Comparison of ENCODE assay signal across 8 cellular contexts in the genomic region with DNA sequence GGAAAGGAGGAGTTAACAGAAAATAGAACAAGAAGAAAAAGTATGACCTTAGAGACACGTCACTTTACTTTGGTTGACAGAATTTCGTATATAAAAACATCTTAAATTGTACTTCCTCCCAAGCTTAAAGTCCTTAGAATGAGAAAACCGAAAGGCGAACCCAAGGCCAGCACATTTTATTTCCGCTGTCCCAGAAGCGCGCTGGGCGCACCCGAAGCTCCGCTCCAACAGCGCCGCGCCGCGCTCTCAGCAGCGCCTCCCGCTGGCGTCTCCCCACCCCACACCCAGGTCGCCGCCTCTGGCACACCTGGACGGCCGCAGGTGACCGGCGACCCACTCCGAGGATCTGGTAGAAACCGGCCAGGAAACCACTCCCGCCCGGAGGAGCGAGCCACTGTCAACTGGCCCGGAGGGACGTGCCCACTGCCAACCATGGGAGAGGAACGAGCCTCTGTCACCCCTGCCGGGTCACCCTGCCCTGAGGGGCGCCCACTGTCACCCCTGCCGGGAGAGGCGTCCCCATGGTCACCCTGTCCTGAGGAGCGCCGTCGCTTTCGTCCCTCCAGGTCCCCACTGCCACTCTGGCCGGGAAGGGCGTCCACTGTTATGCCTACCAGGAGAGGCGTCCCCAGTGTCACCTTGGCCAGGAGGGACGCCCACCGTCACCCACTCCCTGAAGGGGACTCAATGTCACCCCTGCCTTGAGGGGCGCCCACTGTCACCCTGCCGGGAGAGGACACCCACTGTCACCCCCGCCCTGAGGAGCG. TPM values are rescaled to one million over a fixed set of nuclear protein-coding genes. Genes with fewer than 3 reads are reported as not detected.
DNase-seq lines count a peak whose midpoint lies in the region; ATAC-seq and TF ChIP-seq lines count a peak whose summit lies in the region.

No MANE protein-coding gene starts in this region.

- H3K27ac ChIP-seq in HUES6 (ENCODE audit: low read depth, low read length): no peak overlapping the region
- H3K27ac ChIP-seq in RWPE2 (ENCODE audit: poor library complexity, severe bottlenecking): peak overlapping the region; percentile 68
- H3K27ac ChIP-seq in upper lobe of right lung: peak overlapping the region; percentile 96

- H3K27me3 ChIP-seq in HUES6 (ENCODE audit: control insufficient read depth, insufficient read depth, low read length) (no peaks in the 10 kb centered on the region), RWPE2 (ENCODE audit: insufficient read depth, poor library complexity, severe bottlenecking) (no peaks in the 10 kb centered on the region), upper lobe of right lung (no peaks in the 10 kb centered on the region)

- DNase-seq in DMS79 treated with DMSO at 0.1 percent for 48 hours (lab: John Stamatoyannopoulos, UW) (peak; percentile 67), RWPE2 (ENCODE audit: low spot score) (no peak), Right ventricle myocardium inferior (ENCODE audit: missing footprints) (peak; percentile 85), pons (ENCODE audit: low spot score) (peak; percentile 56), upper lobe of right lung (peak; percentile 93)
- peak; percentile 20 to 55 (median 34) for DNase-seq in activated naive CD4-positive, alpha-beta T cell (lab: John Stamatoyannopoulos, UW)

- intact Hi-C loops in Right ventricle myocardium inferior (cut with DNase I): loop anchor here (1.0 to 5.0 kb wide), 4 partner anchors 18 to 175 kb away; a partner anchor contains a TSS
- intact Hi-C loops in upper lobe of right lung (cut with DNase I): no loop called here

- H3K9me3 ChIP-seq in HUES6 (ENCODE audit: control insufficient read depth, insufficient read depth, low read depth, low read length) (no peaks in the 10 kb centered on the region), RWPE2 (ENCODE audit: severe bottlenecking) (no peaks in the 10 kb centered on the region), upper lobe of right lung (no peaks in the 10 kb centered on the region)

- peak overlapping the region; percentile 47 for H3K9ac ChIP-seq in HUES6 (ENCODE audit: low read length)

- H3K36me3 ChIP-seq in HUES6 (ENCODE audit: control insufficient read depth, insufficient read depth, low read length) (no peaks in the 10 kb centered on the region), RWPE2 (ENCODE audit: low read depth) (no peaks in the 10 kb centered on the region), upper lobe of right lung (no peaks in the 10 kb centered on the region)

- TF ChIP-seq CTCF in RWPE2 (IDR thresholded peaks at IDR 0.05; ENCODE audit: poor library complexity, severe bottlenecking) (peak; percentile 93), upper lobe of right lung (IDR thresholded peaks at IDR 0.05) (peak; percentile 81)

- peak overlapping the region; percentile 90 for H3K4me3 ChIP-seq in HUES6 (ENCODE audit: low read depth, low read length)
- H3K4me3 ChIP-seq in RWPE2 (ENCODE audit: severe bottlenecking): peak overlapping the region; percentile 91
- peak overlapping the region; percentile 93 for H3K4me3 ChIP-seq in upper lobe of right lung

- no peaks in the 10 kb centered on the region for H3K4me1 ChIP-seq in HUES6 (ENCODE audit: control insufficient read depth, insufficient read depth, low read length)
- no peaks in the 10 kb centered on the region for H3K4me1 ChIP-seq in RWPE2 (ENCODE audit: insufficient read depth, poor library complexity, severe bottlenecking)
- H3K4me1 ChIP-seq in upper lobe of right lung: peaks cover 20% of the 10 kb centered on the region

- ATAC-seq in GM21447 (IDR thresholded peaks at IDR 0.05; ENCODE audit: unreplicated experiment): peak; percentile 59
- ATAC-seq in RWPE2 (ENCODE audit: low read depth): peak; percentile 49
- ATAC-seq in Right ventricle myocardium inferior: peak; percentile 45
- ATAC-seq in upper lobe of right lung: peak; percentile 79

RNA-seq across cellular contexts. Expression of a gene that starts 0.8 kb away (rescaled TPM):
- 381 TPM for total RNA-seq in Right ventricle myocardium inferior
- 51.2 TPM for total RNA-seq in upper lobe of right lung

RNA-seq across cellular contexts. Expression of a gene that starts 39.6 kb away (rescaled TPM):
- total RNA-seq in Right ventricle myocardium inferior (21.9 TPM), upper lobe of right lung (49.7 TPM)
